ENCODE assay signal across 8 cellular contexts in genomic region chr17:37608369-37609169, GRCh38. TPM values are rescaled to one million over a fixed set of nuclear protein-coding genes. Genes with fewer than 3 reads are reported as not detected.
DNase-seq lines count a peak whose midpoint lies in the region; ATAC-seq and TF ChIP-seq lines count a peak whose summit lies in the region.

No MANE protein-coding gene starts in this region.

- no peaks in the 10 kb centered on the region for H3K36me3 ChIP-seq in CD8-positive, alpha-beta memory T cell (ENCODE audit: insufficient read depth, low read length)
- H3K36me3 ChIP-seq in HUES64 (ENCODE audit: insufficient read depth, low read length), result peaks cover 16% of the 10 kb centered on the region
- H3K36me3 ChIP-seq in kidney epithelial cell (ENCODE audit: control insufficient read depth, insufficient read depth, low read length), result no peaks in the 10 kb centered on the region

- 7% methylated on average over 24 of the region's 26 CpGs for WGBS in HUES64

- peak in 4 of 5 donors; percentile 4 to 50 (median 30) for DNase-seq in CD8-positive, alpha-beta memory T cell
- DNase-seq in RPMI7951 (ENCODE audit: low read depth) (peak; percentile 44), cerebellar cortex (ENCODE audit: low spot score) (peak; percentile 57), kidney epithelial cell (ENCODE audit: low read depth) (no peak)
- peak; percentile 43 for DNase-seq in stimulated activated naive CD8-positive, alpha-beta T cell treated with anti-CD3 and anti-CD28 coated beads, Interleukin-15, Interleukin-2, amounts not matched to agents 100 U/mL and 50 U/mL, for 24 hours

- ATAC-seq in GM19463 (IDR thresholded peaks at IDR 0.05; ENCODE audit: unreplicated experiment), result peak; percentile 10
- peak; percentile 10 for ATAC-seq in stimulated activated naive CD8-positive, alpha-beta T cell treated with anti-CD3 and anti-CD28 coated beads, Interleukin-15, Interleukin-2, amounts not matched to agents 100 U/mL and 50 U/mL, for 24 hours
- ATAC-seq in HG03039 (IDR thresholded peaks at IDR 0.05; ENCODE audit: unreplicated experiment), result no peak

- no peaks in the 10 kb centered on the region for H3K27me3 ChIP-seq in CD8-positive, alpha-beta memory T cell (ENCODE audit: insufficient read depth, low read length, poor library complexity, severe bottlenecking)
- H3K27me3 ChIP-seq in HUES64 (ENCODE audit: insufficient read depth, low read length) (no peaks in the 10 kb centered on the region), kidney epithelial cell (ENCODE audit: control insufficient read depth, insufficient read depth, low read length) (no peaks in the 10 kb centered on the region)

- H3K4me1 ChIP-seq in CD8-positive, alpha-beta memory T cell (ENCODE audit: insufficient read depth, low read length), result peaks cover 45% of the 10 kb centered on the region
- peaks cover 12% of the 10 kb centered on the region for H3K4me1 ChIP-seq in HUES64 (ENCODE audit: insufficient read depth, low read length)

- peak overlapping the region; percentile 85 to 99 (median 92) for H3K27ac Mint-ChIP-seq in CD8-positive, alpha-beta memory T cell

- peak overlapping the region; percentile 78 to 99 (median 85) for H3K4me3 Mint-ChIP-seq in CD8-positive, alpha-beta memory T cell

- H3K27me3 Mint-ChIP-seq in CD8-positive, alpha-beta memory T cell, result no peaks in the 10 kb centered on the region

- H3K9me3 ChIP-seq in CD8-positive, alpha-beta memory T cell (ENCODE audit: low read length), result no peaks in the 10 kb centered on the region
- H3K9me3 ChIP-seq in HUES64 (ENCODE audit: insufficient read depth, low read depth, low read length), result no peaks in the 10 kb centered on the region

- H3K4me3 ChIP-seq in CD8-positive, alpha-beta memory T cell (ENCODE audit: low read length), result peak overlapping the region; percentile 58
- H3K4me3 ChIP-seq in HUES64 (ENCODE audit: low read length) (peak overlapping the region; percentile 82), kidney epithelial cell (ENCODE audit: low read depth, low read length) (peak overlapping the region; percentile 74)

- peaks cover 0 to 24% (median 2%) of the 10 kb centered on the region in 3 donors for H3K36me3 Mint-ChIP-seq in CD8-positive, alpha-beta memory T cell

- CTCF ChIA-PET in CD8-positive, alpha-beta memory T cell (lab: Charles Lee), result interaction anchor here (1.0 to 4.6 kb wide), 22 partner anchors 9 to 235 kb away, joined by 3 to 43 read pairs (median 4); partner anchors contain the start of genes ACACA, DDX52, DUSP14 and TADA2A

- POLR2A ChIA-PET in CD8-positive, alpha-beta memory T cell (lab: Charles Lee), result interaction anchor here (0.6 to 2.0 kb wide), 8 partner anchors 9 to 249 kb away, joined by 3 to 7 read pairs (median 5); partner anchors contain the start of genes ACACA, DUSP14 and TADA2A

- no peak for TF ChIP-seq CTCF in kidney epithelial cell (IDR thresholded peaks at IDR 0.05; ENCODE audit: insufficient read depth, low read length, poor library complexity, severe bottlenecking)

- peaks cover 42 to 57% (median 44%) of the 10 kb centered on the region in 3 donors for H3K4me1 Mint-ChIP-seq in CD8-positive, alpha-beta memory T cell

- H3K9ac ChIP-seq in HUES64 (ENCODE audit: low read depth, low read length), result peak overlapping the region; percentile 87

- H3K9me3 Mint-ChIP-seq in CD8-positive, alpha-beta memory T cell, result no peaks in the 10 kb centered on the region

- H3K27ac ChIP-seq in CD8-positive, alpha-beta memory T cell (ENCODE audit: low read depth, low read length), result peak overlapping the region; percentile 60
- peak overlapping the region; percentile 87 for H3K27ac ChIP-seq in HUES64 (ENCODE audit: low read depth, low read length)

RNA-seq across cellular contexts. Expression of gene SYNRG, which starts 0.6 kb away (rescaled TPM):
- 10 to 100 TPM; 42.3 to 50.8 TPM for total RNA-seq in CD8-positive, alpha-beta memory T cell
- polyA plus RNA-seq in CD8-positive, alpha-beta memory T cell, result 104 TPM
- 20.6 TPM for polyA plus RNA-seq in HUES64 (2013, experiment 1 of 2)
- 18.9 TPM for polyA plus RNA-seq in HUES64 (2013, experiment 2 of 2)
- total RNA-seq in RPMI7951 (2014; rRNA removed; shearing (Covaris generic)), result 3.5 and 5.0 TPM in 2 replicates
- 21.1 and 25.1 TPM in 2 replicates for total RNA-seq in kidney epithelial cell

RNA-seq across cellular contexts. Expression of gene DDX52, which starts 34.7 kb away (rescaled TPM):
- 10 to 100 TPM; 36.0 to 41.0 TPM for total RNA-seq in CD8-positive, alpha-beta memory T cell
- polyA plus RNA-seq in CD8-positive, alpha-beta memory T cell, result 14.7 TPM
- 37.9 TPM for polyA plus RNA-seq in HUES64 (2013, experiment 1 of 2)
- polyA plus RNA-seq in HUES64 (2013, experiment 2 of 2), result 33.5 TPM
- 21.9 and 24.0 TPM in 2 replicates for total RNA-seq in RPMI7951 (2014; rRNA removed; shearing (Covaris generic))
- 35.6 and 38.1 TPM in 2 replicates for total RNA-seq in kidney epithelial cell
